In the genomic region with DNA sequence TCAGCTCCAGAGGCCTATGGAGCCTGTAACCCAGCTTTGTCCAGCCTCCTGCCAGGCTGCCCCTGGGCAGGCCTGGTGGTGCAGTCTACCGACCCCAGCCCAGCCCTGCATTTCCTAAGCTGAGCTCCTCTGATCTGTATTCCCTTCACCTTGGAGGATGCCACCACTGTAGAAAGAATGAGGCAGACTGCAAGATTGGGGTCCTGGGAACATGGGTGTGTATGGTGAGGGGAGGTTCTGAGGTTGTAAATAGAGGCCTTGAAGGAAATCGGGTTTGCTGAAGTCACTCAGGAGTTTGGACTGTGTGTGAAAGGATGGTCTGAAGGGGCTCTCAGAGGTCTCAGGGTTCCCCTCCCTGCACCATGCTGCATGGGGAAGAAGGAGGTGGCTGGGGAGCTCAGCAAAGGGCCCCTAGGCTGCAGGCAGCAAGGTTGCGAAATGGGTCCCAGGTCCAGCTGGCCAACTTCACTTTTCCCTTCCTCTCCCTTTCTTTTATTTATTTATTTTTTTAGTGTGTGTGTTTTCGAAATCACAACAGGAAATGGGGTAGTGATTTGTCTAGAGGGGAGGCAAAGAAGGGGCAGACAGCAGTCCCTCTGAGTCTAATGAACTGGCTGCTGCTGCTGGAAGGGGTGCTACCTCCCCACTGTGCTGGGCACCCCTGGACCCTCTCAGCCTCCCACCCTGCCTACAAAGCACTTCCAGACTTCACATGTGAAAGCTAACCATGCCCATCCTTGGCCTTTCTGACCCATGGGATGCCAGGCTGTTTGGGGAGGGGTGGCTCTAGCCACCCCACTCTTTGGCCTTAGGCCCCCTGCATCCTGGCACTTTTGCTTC, we compare ENCODE assay signal across 9 cellular contexts. TPM values are rescaled to one million over a fixed set of nuclear protein-coding genes. Genes with fewer than 3 reads are reported as not detected.
DNase-seq lines count a peak whose midpoint lies in the region; ATAC-seq, FAIRE-seq and TF ChIP-seq lines count a peak whose summit lies in the region.
"Had no signal": no experiment of that assay in that cellular context is flagged by ENCODE, and none has a peak within 500 bp of the region (broad histone marks: within the 10 kb centered on the region; RNA-seq: fewer than 3 reads in every experiment).

No MANE protein-coding gene starts in this region.

- H3K9me3 ChIP-seq in H9 (ENCODE audit: control insufficient read depth, low read depth, low read length) (no peaks in the 10 kb centered on the region), K562 (replicated peaks; ENCODE audit: control insufficient read depth, insufficient read depth, low read depth, low read length) (no peaks in the 10 kb centered on the region), stomach smooth muscle (ENCODE audit: control insufficient read depth in 2 of 2, low read length in 2 of 2) (no peaks in the 10 kb centered on the region), Karpas-422 (ENCODE audit: low read length) (no peaks in the 10 kb centered on the region)

- H2AK5ac ChIP-seq in H9 (ENCODE audit: insufficient read length, low read length), result no peak overlapping the region

- no peak overlapping the region for H4K8ac ChIP-seq in H9 (replicated peaks; ENCODE audit: insufficient read length, low read depth, low read length)

- no peak overlapping the region for H2BK12ac ChIP-seq in H9 (ENCODE audit: insufficient read length, low read depth, low read length)

- no peaks in the 10 kb centered on the region for H3K9me1 ChIP-seq in K562 (ENCODE audit: control insufficient read depth, insufficient read depth, low read length)

- no peaks in the 10 kb centered on the region for H3K27me3 Mint-ChIP-seq in H9 (ENCODE audit: low read depth)
- no peaks in the 10 kb centered on the region for H3K27me3 Mint-ChIP-seq in activated T-helper 2 cell treated with anti-CD3 and anti-CD28 coated beads, Interferon-gamma antibody, Interleukin-2, Interleukin-4, amounts not matched to agents 10 μg/mL and 5 μg/mL and 100 μg/mL, durations not matched to agents 14 hours and 24 hours and 36 hours (ENCODE audit: low read depth)

- POLR2A ChIA-PET in K562 (lab: Yijun Ruan, JAX), result interaction anchor here (0.7 to 1.1 kb wide), 4 partner anchors 11 to 34 kb away, joined by 3 to 5 read pairs (median 4); no protein-coding TSS in a partner anchor

- CTCF ChIA-PET in K562 (lab: Yijun Ruan, JAX; ENCODE audit: low intra/inter-chr PET ratio), result no interaction called here

- H3K18ac ChIP-seq in H9 (ENCODE audit: insufficient read length, low read depth, low read length), result no peak overlapping the region

- no peaks in the 10 kb centered on the region for H4K20me1 ChIP-seq in H9 (ENCODE audit: control insufficient read depth, insufficient read depth, insufficient read length)
- 0 out of 2 replicates have a peak, but pooled peaks cover 3% of the 10 kb centered on the region for H4K20me1 ChIP-seq in K562 (replicated peaks; ENCODE audit: control insufficient read depth, insufficient read depth, low read length)
- no peaks in the 10 kb centered on the region for H4K20me1 ChIP-seq in Karpas-422 (ENCODE audit: insufficient read depth, low read depth, low read length)

- no CpG with 5 or more reads among the region's 4 CpGs for WGBS in H9 (ENCODE audit: extremely low coverage, insufficient read length, low lambda C conversion rate)
- WGBS in K562 (ENCODE audit: insufficient coverage, low coverage, missing lambda C conversion rate), result 20% methylated on average over 4 of the region's 4 CpGs

- no peaks in the 10 kb centered on the region for H3K79me1 ChIP-seq in H9 (ENCODE audit: insufficient read depth, low read depth, low read length, poor library complexity, severe bottlenecking)

- ATAC-seq in K562, result no peak
- peak; percentile 64 for ATAC-seq in left lobe of liver
- ATAC-seq: Panc1 had no signal

- TF ChIP-seq EP300 in K562 (IDR thresholded peaks at IDR 0.05; ENCODE audit: low read length), result no peak

- no peak overlapping the region for H2BK5ac ChIP-seq in H9 (ENCODE audit: insufficient read length, low read length)

- intact Hi-C loops in K562 (cut with micrococcal nuclease), result no loop called here
- intact Hi-C loops in activated T-helper 2 cell treated with anti-CD3 and anti-CD28 coated beads, Interferon-gamma antibody, Interleukin-2, Interleukin-4, amounts not matched to agents 10 μg/mL and 5 μg/mL and 100 μg/mL, durations not matched to agents 14 hours and 24 hours and 36 hours (cut with micrococcal nuclease), result no loop called here

- TF ChIP-seq POLR2A in K562 (conservative IDR thresholded peaks at IDR 0.05), result no peak

- no peak overlapping the region for H3K23ac ChIP-seq in H9 (ENCODE audit: insufficient read length, low read depth, low read length)

- H3K27ac Mint-ChIP-seq in H9, result peak overlapping the region in 2 of 3 experiments; percentile 33 to 46; a peak in 2 of 7 replicates
- no peak overlapping the region for H3K27ac Mint-ChIP-seq in activated T-helper 2 cell treated with anti-CD3 and anti-CD28 coated beads, Interferon-gamma antibody, Interleukin-2, Interleukin-4, amounts not matched to agents 10 μg/mL and 5 μg/mL and 100 μg/mL, durations not matched to agents 14 hours and 24 hours and 36 hours

- H2BK120ac ChIP-seq in H9 (ENCODE audit: low read depth, low read length, poor library complexity, severe bottlenecking), result no peak overlapping the region

- no peak overlapping the region for H3K14ac ChIP-seq in H9 (ENCODE audit: insufficient read depth, low read length)

- no peak for FAIRE-seq in K562 (lab: Jason Lieb, UNC)
- no peak for FAIRE-seq in urothelium cell line (lab: Jason Lieb, UNC)

- no peaks in the 10 kb centered on the region for H3K79me2 ChIP-seq in H9 (ENCODE audit: insufficient read depth, low read length)
- H3K79me2 ChIP-seq in K562 (ENCODE audit: control insufficient read depth, insufficient read depth, low read length), result no peaks in the 10 kb centered on the region
- no peaks in the 10 kb centered on the region for H3K79me2 ChIP-seq in Karpas-422 (ENCODE audit: low read length)

- H3K4me3 ChIP-seq in K562, result no peak overlapping the region
- H3K4me3 ChIP-seq in stomach smooth muscle (ENCODE audit: low read length in 2 of 2), result peak overlapping the region in 1 of 2 donors; percentile 35
- no peak overlapping the region for H3K4me3 ChIP-seq in Karpas-422 (ENCODE audit: low read length)

- in situ Hi-C loops in K562 (cut with MboI), result no loop called here

- no peak overlapping the region for H4K5ac ChIP-seq in H9 (ENCODE audit: insufficient read length, low read depth, low read length)

- H2BK15ac ChIP-seq in H9 (ENCODE audit: low read depth, low read length), result no peak overlapping the region

- TF ChIP-seq RAD21 in K562 (CRISPR knock-in tag; conservative IDR thresholded peaks at IDR 0.05 in 1 of 2, IDR thresholded peaks at IDR 0.05 in 1 of 2), result no peak

- no peak overlapping the region for H2BK20ac ChIP-seq in H9 (ENCODE audit: low read depth, low read length, poor library complexity, severe bottlenecking)

- no peak overlapping the region for H3K4me3 Mint-ChIP-seq in H9
- no peak overlapping the region for H3K4me3 Mint-ChIP-seq in activated T-helper 2 cell treated with anti-CD3 and anti-CD28 coated beads, Interferon-gamma antibody, Interleukin-2, Interleukin-4, amounts not matched to agents 10 μg/mL and 5 μg/mL and 100 μg/mL, durations not matched to agents 14 hours and 24 hours and 36 hours (ENCODE audit: low read depth)

- no peak overlapping the region for H3K4me2 ChIP-seq in H9 (ENCODE audit: insufficient read depth, insufficient read length, low read length)
- H3K4me2 ChIP-seq in K562 (ENCODE audit: insufficient read depth, low read length), result no peak overlapping the region
- no peak overlapping the region for H3K4me2 ChIP-seq in Karpas-422 (ENCODE audit: low read depth, low read length, poor library complexity, severe bottlenecking)

- H2AFZ ChIP-seq in H9 (ENCODE audit: low read length) (no peak overlapping the region), K562 (ENCODE audit: low read depth, low read length) (no peak overlapping the region), Karpas-422 (ENCODE audit: low read length) (no peak overlapping the region)

- no peak overlapping the region for H3T11ph ChIP-seq in H9 (ENCODE audit: low read length)

- H3K27me3 ChIP-seq in H9 (ENCODE audit: insufficient read depth, low read length) (no peaks in the 10 kb centered on the region), K562 (ENCODE audit: control insufficient read depth in 2 of 2, insufficient read depth in 2 of 2, low read length in 2 of 2) (peaks cover 0 to 11% of the 10 kb centered on the region in 2 experiments; a peak in 3 of 5 replicates), stomach smooth muscle (ENCODE audit: control insufficient read depth in 1 of 2, insufficient read depth in 2 of 2, low read length in 2 of 2) (no peaks in the 10 kb centered on the region), Karpas-422 (ENCODE audit: low read length) (no peaks in the 10 kb centered on the region)

- H3K36me3 Mint-ChIP-seq in H9 (ENCODE audit: insufficient read depth in 1 of 3, low read depth in 3 of 3), result peaks cover 30 to 87% (median 75%) of the 10 kb centered on the region in 3 experiments; a peak in 6 of 7 replicates
- H3K36me3 Mint-ChIP-seq in activated T-helper 2 cell treated with anti-CD3 and anti-CD28 coated beads, Interferon-gamma antibody, Interleukin-2, Interleukin-4, amounts not matched to agents 10 μg/mL and 5 μg/mL and 100 μg/mL, durations not matched to agents 14 hours and 24 hours and 36 hours (ENCODE audit: low read depth), result no peaks in the 10 kb centered on the region

- no peak overlapping the region for H3K27ac ChIP-seq in H9 (ENCODE audit: insufficient read length, low read depth, low read length)
- no peak overlapping the region for H3K27ac ChIP-seq in K562 (ENCODE audit: extremely low read depth, low read depth, low read length)
- H3K27ac ChIP-seq in stomach smooth muscle (ENCODE audit: low read length), result peak overlapping the region; percentile 76
- H3K27ac ChIP-seq in Karpas-422 (ENCODE audit: low read length), result no peak overlapping the region

- H3K9ac ChIP-seq in H9 (ENCODE audit: extremely low read depth, insufficient read length, low read length) (no peak overlapping the region), K562 (ENCODE audit: insufficient read depth in 1 of 2, low read depth in 2 of 2, low read length in 2 of 2) (no peak overlapping the region; a peak in 1 of 4 replicates), stomach smooth muscle (ENCODE audit: low read length in 2 of 2) (peak overlapping the region in 1 of 2 donors; percentile 29), Karpas-422 (ENCODE audit: low read length) (no peak overlapping the region)

- no peaks in the 10 kb centered on the region for H3K9me3 Mint-ChIP-seq in H9
- H3K9me3 Mint-ChIP-seq in activated T-helper 2 cell treated with anti-CD3 and anti-CD28 coated beads, Interferon-gamma antibody, Interleukin-2, Interleukin-4, amounts not matched to agents 10 μg/mL and 5 μg/mL and 100 μg/mL, durations not matched to agents 14 hours and 24 hours and 36 hours, result no peaks in the 10 kb centered on the region

- H4K91ac ChIP-seq in H9 (ENCODE audit: insufficient read length, low read depth, low read length), result no peak overlapping the region

- no peaks in the 10 kb centered on the region for H3K9me2 ChIP-seq in Karpas-422 (replicated peaks; ENCODE audit: insufficient read depth, low read length)

- H3K4me1 Mint-ChIP-seq in H9, result peaks cover 32 to 52% of the 10 kb centered on the region in 2 experiments
- H3K4me1 Mint-ChIP-seq in activated T-helper 2 cell treated with anti-CD3 and anti-CD28 coated beads, Interferon-gamma antibody, Interleukin-2, Interleukin-4, amounts not matched to agents 10 μg/mL and 5 μg/mL and 100 μg/mL, durations not matched to agents 14 hours and 24 hours and 36 hours (ENCODE audit: low read depth), result peaks cover 2% of the 10 kb centered on the region

- H3K56ac ChIP-seq in H9 (ENCODE audit: insufficient read length, low read depth, low read length), result no peak overlapping the region

- H3K4me1 ChIP-seq in H9 (ENCODE audit: insufficient read depth, low read length), result no peaks in the 10 kb centered on the region
- H3K4me1 ChIP-seq in K562 (replicated peaks in 1 of 2; ENCODE audit: control insufficient read depth in 2 of 2, insufficient read depth in 2 of 2, low read length in 2 of 2), result peaks cover 0 to 7% of the 10 kb centered on the region in 2 experiments; a peak in 4 of 5 replicates
- peaks cover 64% of the 10 kb centered on the region for H3K4me1 ChIP-seq in stomach smooth muscle (ENCODE audit: control insufficient read depth, insufficient read depth, low read length)
- no peaks in the 10 kb centered on the region for H3K4me1 ChIP-seq in Karpas-422 (ENCODE audit: low read length)

- DNase-seq in H9 (no peak), K562 (ENCODE audit: extremely low read depth in 1 of 4, low spot score in 3 of 4) (no peak), left lobe of liver (ENCODE audit: low spot score) (peak; percentile 84), Karpas-422 (no peak), urothelium cell line (ENCODE audit: low spot score) (no peak), occipital lobe (lab: John Stamatoyannopoulos, UW) (no peak)
- no peak for DNase-seq in activated T-helper 2 cell treated with anti-CD3 and anti-CD28 coated beads, Interferon-gamma antibody, Interleukin-2, Interleukin-4, amounts not matched to agents 10 μg/mL and 5 μg/mL and 100 μg/mL, durations not matched to agents 14 hours and 24 hours and 36 hours (ENCODE audit: low spot score)

- H3K36me3 ChIP-seq in K562 (ENCODE audit: control insufficient read depth, insufficient read depth, low read length) (no peaks in the 10 kb centered on the region), stomach smooth muscle (ENCODE audit: control insufficient read depth in 2 of 2, insufficient read depth in 2 of 2, low read length in 2 of 2) (peaks cover 24 to 30% of the 10 kb centered on the region in 2 donors), Karpas-422 (ENCODE audit: insufficient read depth, low read length) (no peaks in the 10 kb centered on the region)

- BruUV-seq in K562 (replicated peaks; lab: Mats Ljungman, UMichigan), result no TSS peak

- H3K4ac ChIP-seq in H9 (ENCODE audit: low read depth, low read length), result no peak overlapping the region

- H3K23me2 ChIP-seq in H9 (ENCODE audit: insufficient read length, low read depth, low read length, poor library complexity, severe bottlenecking), result no peaks in the 10 kb centered on the region

- TF ChIP-seq CTCF in H9 (conservative IDR thresholded peaks at IDR 0.05) (no peak), K562 (IDR thresholded peaks at IDR 0.05 in 2 of 3, conservative IDR thresholded peaks at IDR 0.05 in 1 of 3; ENCODE audit: insufficient read depth in 2 of 3, low read depth in 1 of 3, low read length in 3 of 3) (no peak)

RNA-seq across cellular contexts. Expression of a gene that starts 1.3 kb away (rescaled TPM):
- not detected in 2 replicates for total RNA-seq in H9 (2021)
- total RNA-seq in K562 (2011; cell fraction: chromatin; rRNA removed; ENCODE audit: low replicate concordance), result not detected in 2 replicates
- not detected in 2 replicates for total RNA-seq in K562 (2011; cell fraction: nucleolus; rRNA removed)
- total RNA-seq in K562 (2011; cell fraction: nucleoplasm; rRNA removed), result not detected in 2 replicates
- total RNA-seq in K562 (2014; rRNA removed), result not detected in 2 replicates
- total RNA-seq in K562 (2014; rRNA removed; fragmentation: Illumina TruSeq; extraction: Trizol), result not detected in 2 replicates
- total RNA-seq in K562 (2015; rRNA removed; fragmentation: Illumina TruSeq; extraction: Trizol), result not detected in 2 replicates
- not detected in 2 replicates for total RNA-seq in K562 (2021)
- polyA plus RNA-seq in K562 (2011; rRNA removed), result not detected in 2 replicates
- not detected in 2 replicates for polyA plus RNA-seq in K562 (2011; cell fraction: cytosol; rRNA removed)
- polyA plus RNA-seq in K562 (2011; cell fraction: nucleus; rRNA removed), result not detected in 2 replicates
- polyA plus RNA-seq in K562 (2012), result not detected in 2 replicates
- polyA plus RNA-seq in K562 (2014; fragmentation: Illumina TruSeq; extraction: Trizol), result not detected in 2 replicates
- not detected for polyA plus RNA-seq in K562 (2014; fragmentation: Nextera tagmentation; extraction: Ambion mirVana)
- polyA plus RNA-seq in K562 (2014; rRNA removed), result not detected in 2 replicates
- polyA minus RNA-seq in K562 (2011; rRNA and poly(A)+ RNA removed), result not detected in 2 replicates
- not detected in 2 replicates for polyA minus RNA-seq in K562 (2011; cell fraction: cytosol; rRNA and poly(A)+ RNA removed)
- polyA minus RNA-seq in K562 (2011; cell fraction: nucleus; rRNA and poly(A)+ RNA removed), result not detected in 2 replicates
- total RNA-seq in left lobe of liver, result not detected
- not detected in 2 replicates for total RNA-seq in activated T-helper 2 cell treated with anti-CD3 and anti-CD28 coated beads, Interferon-gamma antibody, Interleukin-2, Interleukin-4, amounts not matched to agents 10 μg/mL and 5 μg/mL and 100 μg/mL, durations not matched to agents 14 hours and 24 hours and 36 hours
- not detected in 2 replicates for total RNA-seq in Karpas-422 (2014; rRNA removed; shearing (Covaris generic); ENCODE audit: low replicate concordance)
- not detected for total RNA-seq in occipital lobe

RNA-seq across cellular contexts. Expression of a gene that starts 20.4 kb away (rescaled TPM):
- total RNA-seq in H9 (2021) (98.4 and 115 TPM in 2 replicates), K562 (2014; rRNA removed) (0.18 and 0.29 TPM in 2 replicates), K562 (2014; rRNA removed; fragmentation: Illumina TruSeq; extraction: Trizol) (0.03 and 0.04 TPM in 2 replicates), K562 (2015; rRNA removed; fragmentation: Illumina TruSeq; extraction: Trizol) (0.11 and 0.36 TPM in 2 replicates), K562 (2021) (0.64 and 1.1 TPM in 2 replicates), left lobe of liver (370 TPM), occipital lobe (65.4 TPM)
- total RNA-seq in K562 (2011; cell fraction: chromatin; rRNA removed; ENCODE audit: low replicate concordance), result 2.3 and 6.7 TPM in 2 replicates
- 1.8 and 3.5 TPM in 2 replicates for total RNA-seq in K562 (2011; cell fraction: nucleolus; rRNA removed)
- 2.2 and 5.4 TPM in 2 replicates for total RNA-seq in K562 (2011; cell fraction: nucleoplasm; rRNA removed)
- polyA plus RNA-seq in K562 (2011; rRNA removed) (0.28 and 0.45 TPM in 2 replicates), K562 (2014; fragmentation: Illumina TruSeq; extraction: Trizol) (0.13 and 0.15 TPM in 2 replicates), K562 (2014; fragmentation: Nextera tagmentation; extraction: Ambion mirVana) (not detected), K562 (2014; rRNA removed) (0.19 and 0.45 TPM in 2 replicates)
- 0.27 and 0.66 TPM in 2 replicates for polyA plus RNA-seq in K562 (2011; cell fraction: cytosol; rRNA removed)
- polyA plus RNA-seq in K562 (2011; cell fraction: nucleus; rRNA removed), result 1.5 and 1.9 TPM in 2 replicates
- polyA plus RNA-seq in K562 (2012), result 0.33 and 1.8 TPM in 2 replicates
- polyA minus RNA-seq in K562 (2011; rRNA and poly(A)+ RNA removed), result 1.9 and 2.0 TPM in 2 replicates
- 2.4 and 4.2 TPM in 2 replicates for polyA minus RNA-seq in K562 (2011; cell fraction: cytosol; rRNA and poly(A)+ RNA removed)
- polyA minus RNA-seq in K562 (2011; cell fraction: nucleus; rRNA and poly(A)+ RNA removed), result 0.40 and 2.8 TPM in 2 replicates
- 1.8 and 2.1 TPM in 2 replicates for total RNA-seq in activated T-helper 2 cell treated with anti-CD3 and anti-CD28 coated beads, Interferon-gamma antibody, Interleukin-2, Interleukin-4, amounts not matched to agents 10 μg/mL and 5 μg/mL and 100 μg/mL, durations not matched to agents 14 hours and 24 hours and 36 hours
- total RNA-seq in Karpas-422 (2014; rRNA removed; shearing (Covaris generic); ENCODE audit: low replicate concordance), result 0.56 and 3.1 TPM in 2 replicates

RNA-seq across cellular contexts. Expression of a gene that starts 37.5 kb away (rescaled TPM):
- total RNA-seq in H9 (2021), result 42.9 and 44.4 TPM in 2 replicates
- 105 and 231 TPM in 2 replicates for total RNA-seq in K562 (2011; cell fraction: chromatin; rRNA removed; ENCODE audit: low replicate concordance)
- total RNA-seq in K562 (2011; cell fraction: nucleolus; rRNA removed), result 112 and 138 TPM in 2 replicates
- total RNA-seq in K562 (2011; cell fraction: nucleoplasm; rRNA removed), result 110 and 156 TPM in 2 replicates
- total RNA-seq in K562 (2014; rRNA removed), result 20.8 and 28.2 TPM in 2 replicates
- total RNA-seq in K562 (2014; rRNA removed; fragmentation: Illumina TruSeq; extraction: Trizol), result 17.1 and 18.6 TPM in 2 replicates
- 24.9 and 26.5 TPM in 2 replicates for total RNA-seq in K562 (2015; rRNA removed; fragmentation: Illumina TruSeq; extraction: Trizol)
- total RNA-seq in K562 (2021), result 32.7 and 38.4 TPM in 2 replicates
- polyA plus RNA-seq in K562 (2011; rRNA removed), result 40.1 and 60.0 TPM in 2 replicates
- 48.3 and 61.6 TPM in 2 replicates for polyA plus RNA-seq in K562 (2011; cell fraction: cytosol; rRNA removed)
- 178 and 185 TPM in 2 replicates for polyA plus RNA-seq in K562 (2011; cell fraction: nucleus; rRNA removed)
- polyA plus RNA-seq in K562 (2012), result 44.3 and 71.7 TPM in 2 replicates
- polyA plus RNA-seq in K562 (2014; fragmentation: Illumina TruSeq; extraction: Trizol), result 48.2 and 49.5 TPM in 2 replicates
- polyA plus RNA-seq in K562 (2014; fragmentation: Nextera tagmentation; extraction: Ambion mirVana), result 1 to 10 TPM; 2.4 to 4.3 TPM
- 37.9 and 38.4 TPM in 2 replicates for polyA plus RNA-seq in K562 (2014; rRNA removed)
- 25.6 and 31.5 TPM in 2 replicates for polyA minus RNA-seq in K562 (2011; rRNA and poly(A)+ RNA removed)
- 18.7 and 19.9 TPM in 2 replicates for polyA minus RNA-seq in K562 (2011; cell fraction: cytosol; rRNA and poly(A)+ RNA removed)
- 30.0 and 42.1 TPM in 2 replicates for polyA minus RNA-seq in K562 (2011; cell fraction: nucleus; rRNA and poly(A)+ RNA removed)
- total RNA-seq in left lobe of liver, result 97.6 TPM
- 333 and 341 TPM in 2 replicates for total RNA-seq in activated T-helper 2 cell treated with anti-CD3 and anti-CD28 coated beads, Interferon-gamma antibody, Interleukin-2, Interleukin-4, amounts not matched to agents 10 μg/mL and 5 μg/mL and 100 μg/mL, durations not matched to agents 14 hours and 24 hours and 36 hours
- 116 and 140 TPM in 2 replicates for total RNA-seq in Karpas-422 (2014; rRNA removed; shearing (Covaris generic); ENCODE audit: low replicate concordance)
- 4.7 TPM for total RNA-seq in occipital lobe

RNA-seq across cellular contexts. Expression of a gene that starts 59.8 kb away (rescaled TPM):
- total RNA-seq in H9 (2021), result 67.8 and 68.1 TPM in 2 replicates
- 43.5 and 96.8 TPM in 2 replicates for total RNA-seq in K562 (2011; cell fraction: chromatin; rRNA removed; ENCODE audit: low replicate concordance)
- 51.2 and 57.5 TPM in 2 replicates for total RNA-seq in K562 (2011; cell fraction: nucleolus; rRNA removed)
- 40.4 and 43.3 TPM in 2 replicates for total RNA-seq in K562 (2011; cell fraction: nucleoplasm; rRNA removed)
- 32.0 and 32.8 TPM in 2 replicates for total RNA-seq in K562 (2014; rRNA removed)
- total RNA-seq in K562 (2014; rRNA removed; fragmentation: Illumina TruSeq; extraction: Trizol), result 11.8 and 14.2 TPM in 2 replicates
- 16.9 and 18.8 TPM in 2 replicates for total RNA-seq in K562 (2015; rRNA removed; fragmentation: Illumina TruSeq; extraction: Trizol)
- 23.4 and 36.0 TPM in 2 replicates for total RNA-seq in K562 (2021)
- polyA plus RNA-seq in K562 (2011; rRNA removed), result 25.8 and 30.9 TPM in 2 replicates
- polyA plus RNA-seq in K562 (2011; cell fraction: cytosol; rRNA removed), result 26.8 and 51.9 TPM in 2 replicates
- polyA plus RNA-seq in K562 (2011; cell fraction: nucleus; rRNA removed), result 53.7 and 85.9 TPM in 2 replicates
- polyA plus RNA-seq in K562 (2012), result 23.3 and 27.5 TPM in 2 replicates
- polyA plus RNA-seq in K562 (2014; fragmentation: Illumina TruSeq; extraction: Trizol), result 20.4 and 30.2 TPM in 2 replicates
- polyA plus RNA-seq in K562 (2014; fragmentation: Nextera tagmentation; extraction: Ambion mirVana), result under 1 TPM; 0.45 to 0.52 TPM
- polyA plus RNA-seq in K562 (2014; rRNA removed), result 30.4 and 40.9 TPM in 2 replicates
- 13.8 and 22.0 TPM in 2 replicates for polyA minus RNA-seq in K562 (2011; rRNA and poly(A)+ RNA removed)
- 16.5 and 18.6 TPM in 2 replicates for polyA minus RNA-seq in K562 (2011; cell fraction: cytosol; rRNA and poly(A)+ RNA removed)
- 14.9 and 18.6 TPM in 2 replicates for polyA minus RNA-seq in K562 (2011; cell fraction: nucleus; rRNA and poly(A)+ RNA removed)
- 12.9 TPM for total RNA-seq in left lobe of liver
- 72.8 and 74.7 TPM in 2 replicates for total RNA-seq in activated T-helper 2 cell treated with anti-CD3 and anti-CD28 coated beads, Interferon-gamma antibody, Interleukin-2, Interleukin-4, amounts not matched to agents 10 μg/mL and 5 μg/mL and 100 μg/mL, durations not matched to agents 14 hours and 24 hours and 36 hours
- 19.4 and 38.0 TPM in 2 replicates for total RNA-seq in Karpas-422 (2014; rRNA removed; shearing (Covaris generic); ENCODE audit: low replicate concordance)
- total RNA-seq in occipital lobe, result 33.2 TPM
